ENCODE assay signal across 10 cellular contexts in the genomic region with DNA sequence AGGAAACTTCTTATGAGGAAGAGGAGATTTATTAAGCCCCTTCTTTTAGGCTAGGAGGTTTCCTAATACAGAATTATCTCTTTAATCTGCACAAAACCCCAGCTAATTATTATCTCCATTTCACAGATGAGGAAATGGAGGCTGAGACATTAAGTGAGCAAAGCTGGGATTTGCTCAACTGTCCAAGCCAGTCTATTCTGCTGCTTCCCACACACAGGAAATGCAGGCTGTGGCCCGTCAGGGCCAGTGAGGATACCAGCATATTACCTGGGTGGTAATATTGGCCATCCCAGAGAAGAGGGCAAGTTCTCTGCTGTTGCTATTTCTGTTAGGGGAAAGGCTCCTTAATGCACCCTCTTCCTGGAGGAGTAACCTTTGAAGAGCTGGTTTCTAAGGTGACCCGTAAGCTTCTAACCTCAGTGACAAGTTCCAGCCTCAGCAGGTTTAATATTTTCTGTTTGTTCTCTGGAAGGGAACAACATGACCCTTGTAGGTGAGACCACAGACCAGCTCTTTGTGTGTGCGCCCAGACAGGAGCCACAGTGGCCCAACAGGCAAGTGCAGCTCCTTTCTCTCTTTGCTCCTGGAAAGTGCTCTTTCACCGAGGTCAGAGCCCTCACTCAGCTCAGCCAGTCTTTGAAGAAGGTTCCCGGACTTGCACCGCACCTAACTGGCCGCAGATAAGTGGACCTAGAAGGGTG. TPM values are rescaled to one million over a fixed set of nuclear protein-coding genes. Genes with fewer than 3 reads are reported as not detected.
A peak's percentile ranks its signal among the peaks of the same experiment; 100 is the strongest.
DNase-seq lines count a peak whose midpoint lies in the region; ATAC-seq and TF ChIP-seq lines count a peak whose summit lies in the region.
"Had no signal": no experiment of that assay in that cellular context is flagged by ENCODE, and none has a peak within 500 bp of the region (broad histone marks: within the 10 kb centered on the region; RNA-seq: fewer than 3 reads in every experiment).

No MANE protein-coding gene starts in this region.

- TF ChIP-seq CTCF in GM12865 (IDR thresholded peaks at IDR 0.05; ENCODE audit: insufficient read depth, low read depth, low read length, missing control alignments) (no peak), lower lobe of right lung (IDR thresholded peaks at IDR 0.05) (no peak)

- H3K4me3 ChIP-seq in GM12865 (ENCODE audit: low read depth, low read length) (peak overlapping the region; percentile 56), lower lobe of right lung (peak overlapping the region; percentile 42)
- H3K4me3 ChIP-seq: thoracic aorta had no signal

- H3K9me3 ChIP-seq in KOPT-K1 (ENCODE audit: insufficient read depth, low read length, poor library complexity, severe bottlenecking) (no peaks in the 10 kb centered on the region), lower lobe of right lung (no peaks in the 10 kb centered on the region)
- H3K9me3 ChIP-seq: thoracic aorta had no signal

- intact Hi-C loops in lower lobe of right lung (cut with DNase I), result no loop called here

- H3K27ac ChIP-seq in KOPT-K1 (ENCODE audit: low read depth, low read length, poor library complexity, severe bottlenecking), result peak overlapping the region; percentile 70
- H3K27ac ChIP-seq in lower lobe of right lung, result peak overlapping the region; percentile 83
- H3K27ac ChIP-seq: thoracic aorta had no signal

- H3K27me3 ChIP-seq in lower lobe of right lung (ENCODE audit: low read depth), result no peaks in the 10 kb centered on the region

- ATAC-seq in GM21423 (IDR thresholded peaks at IDR 0.05; ENCODE audit: unreplicated experiment), result peak; percentile 33
- peak; percentile 59 to 60 for ATAC-seq in lower lobe of right lung

- H3K4me1 ChIP-seq in lower lobe of right lung, result peaks cover 61% of the 10 kb centered on the region

- peak; percentile 13 for DNase-seq in GM12865 (ENCODE audit: low read depth)
- no peak for DNase-seq in lower lobe of right lung
- DNase-seq in NCI-H1694 treated with DMSO at 0.1 percent for 48 hours (lab: John Stamatoyannopoulos, UW), result no peak
- no peak for DNase-seq in amniotic stem cell (lab: John Stamatoyannopoulos, UW)
- DNase-seq in NCI-H1930 (lab: John Stamatoyannopoulos, UW), result no peak
- DNase-seq in NCI-H128 (lab: John Stamatoyannopoulos, UW; ENCODE audit: unreplicated experiment), result no peak
- DNase-seq: nephron progenitor cell had no signal

- no peaks in the 10 kb centered on the region for H3K36me3 ChIP-seq in KOPT-K1 (ENCODE audit: insufficient read depth, low read length)
- no peaks in the 10 kb centered on the region for H3K36me3 ChIP-seq in lower lobe of right lung
- H3K36me3 ChIP-seq: thoracic aorta had no signal

RNA-seq across cellular contexts. Expression of a gene that starts 35.6 kb away (rescaled TPM):
- total RNA-seq in lower lobe of right lung, result 42.6 TPM
